ENCODE assay signal across 8 cellular contexts in genomic region chr4:105474110-105474518, GRCh38. TPM values are rescaled to one million over a fixed set of nuclear protein-coding genes. Genes with fewer than 3 reads are reported as not detected.
DNase-seq lines count a peak whose midpoint lies in the region; ATAC-seq, FAIRE-seq and TF ChIP-seq lines count a peak whose summit lies in the region.

No MANE protein-coding gene starts in this region.

- H3K4me1 Mint-ChIP-seq in T-cell (peaks cover 39 to 50% (median 41%) of the 10 kb centered on the region in 3 donors), natural killer cell (peaks cover 27 to 30% of the 10 kb centered on the region in 2 donors)

- no peaks in the 10 kb centered on the region for H3K27me3 ChIP-seq in esophagus muscularis mucosa

- peak overlapping the region; percentile 99 for H3K4me3 Mint-ChIP-seq in T-cell
- H3K4me3 Mint-ChIP-seq in natural killer cell, result peak overlapping the region; percentile 98

- POLR2A ChIA-PET in T-cell (lab: Charles Lee), result interaction anchor here (0.6 to 1.1 kb wide), 7 partner anchors 18 to 795 kb away, joined by 3 to 7 read pairs (median 5); partner anchors contain the start of gene TET2 (in 1 of the 2)

- H3K27ac Mint-ChIP-seq in T-cell (peak overlapping the region; percentile 97 to 98), natural killer cell (peak overlapping the region; percentile 96 to 100)

- DNase-seq in NOMO-1 treated with DMSO at 0.1 percent for 48 hours (lab: John Stamatoyannopoulos, UW; ENCODE audit: unreplicated experiment) (peak; percentile 30), NOMO-1 (lab: John Stamatoyannopoulos, UW; ENCODE audit: unreplicated experiment in 2 of 2) (no peak), HFF-Myc (ENCODE audit: extremely low read depth, low read depth) (peak; percentile 62), T-cell (no peak), esophagus muscularis mucosa (ENCODE audit: extremely low spot score) (peak; percentile 93), natural killer cell (no peak), NCI-H1436 treated with DMSO at 0.1 percent for 48 hours (lab: John Stamatoyannopoulos, UW) (no peak), H54 (ENCODE audit: insufficient read length, low spot score) (no peak)

- peak overlapping the region; percentile 99 to 100 (median 100) for H3K27ac ChIP-seq in esophagus muscularis mucosa (replicated peaks in 1 of 4)

- peaks cover 24 to 38% (median 34%) of the 10 kb centered on the region in 4 donors for H3K4me1 ChIP-seq in esophagus muscularis mucosa

- no peak for TF ChIP-seq EP300 in esophagus muscularis mucosa (IDR thresholded peaks at IDR 0.05)

- no peak for TF ChIP-seq POLR2A in esophagus muscularis mucosa (IDR thresholded peaks at IDR 0.05; ENCODE audit: low read depth)
- no peak for TF ChIP-seq POLR2A in H54 (IDR thresholded peaks at IDR 0.05; ENCODE audit: low read depth, low read length)

- H3K9me3 Mint-ChIP-seq in T-cell (no peaks in the 10 kb centered on the region), natural killer cell (no peaks in the 10 kb centered on the region)

- H3K9me3 ChIP-seq in esophagus muscularis mucosa, result no peaks in the 10 kb centered on the region

- H3K36me3 ChIP-seq in esophagus muscularis mucosa, result no peaks in the 10 kb centered on the region

- 22% methylated on average over 12 of the region's 21 CpGs for WGBS in esophagus muscularis mucosa

- FAIRE-seq in H54 (lab: Jason Lieb, UNC), result no peak

- H3K4me3 ChIP-seq in HFF-Myc (replicated peaks; ENCODE audit: low read depth, low read length) (peak overlapping the region; percentile 86), esophagus muscularis mucosa (peak overlapping the region; percentile 86 to 97 (median 94))

- no peaks in the 10 kb centered on the region for H3K36me3 Mint-ChIP-seq in T-cell
- H3K36me3 Mint-ChIP-seq in natural killer cell, result no peaks in the 10 kb centered on the region

- TF ChIP-seq CTCF in HFF-Myc (IDR thresholded peaks at IDR 0.05; ENCODE audit: low read depth, low read length, missing control alignments) (peak; percentile 91), esophagus muscularis mucosa (IDR thresholded peaks at IDR 0.05) (peak; percentile 84 to 95 (median 87)), natural killer cell (IDR thresholded peaks at IDR 0.05) (peak; percentile 85)

- intact Hi-C loops in esophagus muscularis mucosa (cut with DNase I) (loop anchor here (5.0 kb wide), 2 partner anchors 217 to 233 kb away; partner anchors contain the start of genes GSTCD and INTS12), natural killer cell (cut with micrococcal nuclease) (loop anchor here (5.0 to 10.0 kb wide), 6 partner anchors 199 to 1407 kb away; partner anchors contain the start of gene CXXC4)

- CTCF ChIA-PET in T-cell (lab: Charles Lee), result interaction anchor here (0.5 to 3.2 kb wide), 26 partner anchors 9 to 842 kb away, joined by 3 to 21 read pairs (median 3); partner anchors contain the start of genes AIMP1 (in 1 of the 2), GSTCD (in 1 of the 2), INTS12 (in 1 of the 2) and TBCK (in 1 of the 2)

- H3K27me3 Mint-ChIP-seq in T-cell (no peaks in the 10 kb centered on the region), natural killer cell (ENCODE audit: low read depth in 2 of 2) (no peaks in the 10 kb centered on the region)

- peak in 2 of 4 experiments; percentile 2 to 5 for ATAC-seq in T-cell (replicated peaks in 1 of 4)
- ATAC-seq in natural killer cell, result peak in 1 of 3 donors; percentile 1

RNA-seq across cellular contexts. Expression of gene PPA2, which starts 0.3 kb away (rescaled TPM):
- 10 to 100 TPM; 43.0 to 56.4 (median 52.6) TPM for total RNA-seq in T-cell
- total RNA-seq in esophagus muscularis mucosa, result 100 to 1,000 TPM in 1 of 4 donors, 10 to 100 TPM in 3; 65.6 to 100 (median 72.5) TPM
- total RNA-seq in natural killer cell, result 10 to 100 TPM; 41.6 to 50.6 (median 48.0) TPM

Comparison
In these comparisons a context has a peak if more than half of its experiments do, and no peak if none do; other contexts are left out.
1. DNase-seq: peak in NOMO-1 treated with DMSO at 0.1 percent for 48 hours (single experiment), HFF-Myc (single experiment) and esophagus muscularis mucosa (single experiment); none in NOMO-1 (0 of 2), T-cell (0 of 34), natural killer cell (single experiment), NCI-H1436 treated with DMSO at 0.1 percent for 48 hours (single experiment) and H54 (single experiment).
2. Peak in every context shown above with its lines, with median percentiles within 50 percentile points of each other: CTCF ChIP-seq.